Comparison of ENCODE assay signal across 8 cellular contexts in the genomic region with DNA sequence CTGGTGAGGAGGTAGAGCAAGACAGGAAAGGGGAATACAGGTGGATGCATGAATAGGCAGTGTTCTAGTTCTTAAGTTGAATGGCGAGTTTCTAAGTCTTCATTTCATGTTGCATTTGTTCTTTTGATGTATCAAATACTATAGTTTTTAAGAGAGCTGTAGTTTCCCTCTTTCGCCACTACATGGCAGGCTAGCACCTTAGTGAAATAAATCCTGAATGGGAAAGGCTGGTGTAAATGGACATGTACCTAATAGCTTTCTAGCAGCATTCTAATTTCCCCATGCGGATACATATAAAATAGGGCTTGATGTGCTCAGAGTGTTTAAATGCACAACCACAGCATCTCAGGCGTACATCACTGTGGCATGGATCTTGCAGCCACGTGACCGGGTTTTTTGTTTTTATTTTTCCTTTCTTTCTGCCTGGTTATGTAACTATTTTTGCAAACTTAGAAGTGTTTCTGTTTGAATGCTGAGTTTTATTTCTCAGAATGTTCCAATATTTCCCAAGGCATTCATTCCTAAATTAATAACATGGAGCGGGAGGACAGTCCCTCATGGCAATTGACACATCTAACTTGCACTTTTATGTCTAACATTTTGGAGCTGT. TPM values are rescaled to one million over a fixed set of nuclear protein-coding genes. Genes with fewer than 3 reads are reported as not detected.
A peak's percentile ranks its signal among the peaks of the same experiment; 100 is the strongest.
DNase-seq lines count a peak whose midpoint lies in the region; ATAC-seq lines count a peak whose summit lies in the region.

No MANE protein-coding gene starts in this region.

- DNase-seq in DMS153 (lab: John Stamatoyannopoulos, UW) (peak; percentile 59), HuH-7 (ENCODE audit: low spot score) (peak; percentile 78), NCI-H774 (lab: John Stamatoyannopoulos, UW) (peak; percentile 72), glomerular visceral epithelial cell (ENCODE audit: extremely low spot score) (peak; percentile 73), renal cortical epithelial cell (ENCODE audit: low read depth) (peak; percentile 82)
- DNase-seq in activated naive CD4-positive, alpha-beta T cell treated with anti-CD3 and anti-CD28 coated beads, Interleukin-2, amount 50 U/mL, for 16 hours, result peak; percentile 23

- no peak for ATAC-seq in HG02852 (IDR thresholded peaks at IDR 0.05; ENCODE audit: unreplicated experiment)
- ATAC-seq in HG02642 (IDR thresholded peaks at IDR 0.05; ENCODE audit: poor library complexity, unreplicated experiment), result no peak

RNA-seq across cellular contexts. Expression of a gene that starts 23.5 kb away (rescaled TPM):
- total RNA-seq in renal cortical epithelial cell, result 3.3 and 6.6 TPM in 2 replicates

RNA-seq across cellular contexts. Expression of a gene that starts 24.5 kb away (rescaled TPM):
- 54.1 and 56.3 TPM in 2 replicates for total RNA-seq in renal cortical epithelial cell

RNA-seq across cellular contexts. Expression of a gene that starts 47.9 kb away (rescaled TPM):
- 1.3 and 1.6 TPM in 2 replicates for total RNA-seq in renal cortical epithelial cell

Comparison
In these comparisons a context has a peak if more than half of its experiments do, and no peak if none do; other contexts are left out.
1. DNase-seq: peak in every context shown above with its lines; median percentile 82 in renal cortical epithelial cell; 78 in HuH-7; 73 in glomerular visceral epithelial cell; 72 in NCI-H774; 59 in DMS153; 23 in activated naive CD4-positive, alpha-beta T cell treated with anti-CD3 and anti-CD28 coated beads, Interleukin-2, amount 50 U/mL, for 16 hours.